Comparison of ENCODE assay signal across 2 cellular contexts in the genomic region with DNA sequence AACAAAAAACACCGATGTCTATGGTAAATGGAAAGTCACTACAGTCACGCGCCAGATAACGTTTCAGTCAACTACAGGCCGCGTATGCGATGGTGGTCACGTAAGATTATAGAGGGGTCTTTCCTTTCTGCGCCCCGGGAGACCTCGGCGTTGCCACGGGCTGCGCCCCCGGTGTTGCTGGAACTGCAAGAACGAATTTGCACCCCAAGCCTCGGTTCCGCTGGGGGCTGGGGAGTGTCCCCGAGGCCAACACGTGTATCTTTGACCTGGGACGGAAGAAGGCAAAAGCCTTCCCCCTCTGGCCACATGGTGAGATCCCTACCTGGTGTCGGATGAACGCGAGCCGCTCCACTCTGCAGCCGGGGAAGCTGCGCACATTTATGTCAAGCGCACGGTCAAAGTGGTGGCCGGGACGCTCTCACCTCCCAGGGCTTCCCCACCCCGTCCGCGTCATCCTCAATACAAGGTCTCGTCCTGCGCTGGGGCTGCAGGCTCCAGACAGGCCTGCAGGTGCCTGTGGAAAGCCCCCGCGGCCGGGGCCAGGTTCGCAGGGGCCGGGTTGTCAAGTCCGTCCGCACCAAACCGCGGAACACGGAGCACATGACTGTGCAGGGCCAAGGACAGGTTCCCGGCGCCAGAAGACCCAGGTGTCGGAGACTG.
TF ChIP-seq lines count a peak whose summit lies in the region.

No MANE protein-coding gene starts in this region.

TF ChIP-seq in GM23338, 12 proteins besides CTCF, POLR2A, EP300 and RAD21 (continues in another document):
- no peak for TF ChIP-seq CREB1 (CRISPR knock-in tag; IDR thresholded peaks at IDR 0.05; ENCODE audit: low read depth)
- TF ChIP-seq EZH2 (IDR thresholded peaks at IDR 0.05; ENCODE audit: low read depth, unreplicated experiment) = no peak
- no peak for TF ChIP-seq ZNF331 (CRISPR knock-in tag; IDR thresholded peaks at IDR 0.05; ENCODE audit: low read depth)
- no peak for TF ChIP-seq ZNF114 (CRISPR knock-in tag; IDR thresholded peaks at IDR 0.05)
- no peak for TF ChIP-seq NANOG (IDR thresholded peaks at IDR 0.05; ENCODE audit: borderline replicate concordance)
- TF ChIP-seq STAT1 (IDR thresholded peaks at IDR 0.05; ENCODE audit: unreplicated experiment) = no peak
- TF ChIP-seq EZH2phosphoT487 (IDR thresholded peaks at IDR 0.05; ENCODE audit: unreplicated experiment) = no peak
- TF ChIP-seq, protein P1, sequence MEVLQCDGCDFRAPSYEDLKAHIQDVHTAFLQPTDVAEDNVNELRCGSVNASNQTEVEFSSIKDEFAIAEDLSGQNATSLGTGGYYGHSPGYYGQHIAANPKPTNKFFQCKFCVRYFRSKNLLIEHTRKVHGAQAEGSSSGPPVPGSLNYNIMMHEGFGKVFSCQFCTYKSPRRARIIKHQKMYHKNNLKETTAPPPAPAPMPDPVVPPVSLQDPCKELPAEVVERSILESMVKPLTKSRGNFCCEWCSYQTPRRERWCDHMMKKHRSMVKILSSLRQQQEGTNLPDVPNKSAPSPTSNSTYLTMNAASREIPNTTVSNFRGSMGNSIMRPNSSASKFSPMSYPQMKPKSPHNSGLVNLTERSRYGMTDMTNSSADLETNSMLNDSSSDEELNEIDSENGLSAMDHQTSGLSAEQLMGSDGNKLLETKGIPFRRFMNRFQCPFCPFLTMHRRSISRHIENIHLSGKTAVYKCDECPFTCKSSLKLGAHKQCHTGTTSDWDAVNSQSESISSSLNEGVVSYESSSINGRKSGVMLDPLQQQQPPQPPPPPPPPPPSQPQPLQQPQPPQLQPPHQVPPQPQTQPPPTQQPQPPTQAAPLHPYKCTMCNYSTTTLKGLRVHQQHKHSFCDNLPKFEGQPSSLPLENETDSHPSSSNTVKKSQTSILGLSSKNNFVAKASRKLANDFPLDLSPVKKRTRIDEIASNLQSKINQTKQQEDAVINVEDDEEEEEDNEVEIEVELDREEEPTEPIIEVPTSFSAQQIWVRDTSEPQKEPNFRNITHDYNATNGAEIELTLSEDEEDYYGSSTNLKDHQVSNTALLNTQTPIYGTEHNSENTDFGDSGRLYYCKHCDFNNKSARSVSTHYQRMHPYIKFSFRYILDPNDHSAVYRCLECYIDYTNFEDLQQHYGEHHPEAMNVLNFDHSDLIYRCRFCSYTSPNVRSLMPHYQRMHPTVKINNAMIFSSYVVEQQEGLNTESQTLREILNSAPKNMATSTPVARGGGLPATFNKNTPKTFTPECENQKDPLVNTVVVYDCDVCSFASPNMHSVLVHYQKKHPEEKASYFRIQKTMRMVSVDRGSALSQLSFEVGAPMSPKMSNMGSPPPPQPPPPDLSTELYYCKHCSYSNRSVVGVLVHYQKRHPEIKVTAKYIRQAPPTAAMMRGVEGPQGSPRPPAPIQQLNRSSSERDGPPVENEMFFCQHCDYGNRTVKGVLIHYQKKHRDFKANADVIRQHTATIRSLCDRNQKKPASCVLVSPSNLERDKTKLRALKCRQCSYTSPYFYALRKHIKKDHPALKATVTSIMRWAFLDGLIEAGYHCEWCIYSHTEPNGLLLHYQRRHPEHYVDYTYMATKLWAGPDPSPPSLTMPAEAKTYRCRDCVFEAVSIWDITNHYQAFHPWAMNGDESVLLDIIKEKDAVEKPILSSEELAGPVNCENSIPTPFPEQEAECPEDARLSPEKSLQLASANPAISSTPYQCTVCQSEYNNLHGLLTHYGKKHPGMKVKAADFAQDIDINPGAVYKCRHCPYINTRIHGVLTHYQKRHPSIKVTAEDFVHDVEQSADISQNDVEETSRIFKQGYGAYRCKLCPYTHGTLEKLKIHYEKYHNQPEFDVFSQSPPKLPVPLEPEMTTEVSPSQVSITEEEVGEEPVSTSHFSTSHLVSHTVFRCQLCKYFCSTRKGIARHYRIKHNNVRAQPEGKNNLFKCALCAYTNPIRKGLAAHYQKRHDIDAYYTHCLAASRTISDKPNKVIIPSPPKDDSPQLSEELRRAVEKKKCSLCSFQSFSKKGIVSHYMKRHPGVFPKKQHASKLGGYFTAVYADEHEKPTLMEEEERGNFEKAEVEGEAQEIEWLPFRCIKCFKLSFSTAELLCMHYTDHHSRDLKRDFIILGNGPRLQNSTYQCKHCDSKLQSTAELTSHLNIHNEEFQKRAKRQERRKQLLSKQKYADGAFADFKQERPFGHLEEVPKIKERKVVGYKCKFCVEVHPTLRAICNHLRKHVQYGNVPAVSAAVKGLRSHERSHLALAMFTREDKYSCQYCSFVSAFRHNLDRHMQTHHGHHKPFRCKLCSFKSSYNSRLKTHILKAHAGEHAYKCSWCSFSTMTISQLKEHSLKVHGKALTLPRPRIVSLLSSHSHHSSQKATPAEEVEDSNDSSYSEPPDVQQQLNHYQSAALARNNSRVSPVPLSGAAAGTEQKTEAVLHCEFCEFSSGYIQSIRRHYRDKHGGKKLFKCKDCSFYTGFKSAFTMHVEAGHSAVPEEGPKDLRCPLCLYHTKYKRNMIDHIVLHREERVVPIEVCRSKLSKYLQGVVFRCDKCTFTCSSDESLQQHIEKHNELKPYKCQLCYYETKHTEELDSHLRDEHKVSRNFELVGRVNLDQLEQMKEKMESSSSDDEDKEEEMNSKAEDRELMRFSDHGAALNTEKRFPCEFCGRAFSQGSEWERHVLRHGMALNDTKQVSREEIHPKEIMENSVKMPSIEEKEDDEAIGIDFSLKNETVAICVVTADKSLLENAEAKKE (CRISPR knock-in tag; IDR thresholded peaks at IDR 0.05) = no peak
- TF ChIP-seq JUNB (IDR thresholded peaks at IDR 0.05; ENCODE audit: unreplicated experiment) = no peak
- TF ChIP-seq POLR2AphosphoS5 (IDR thresholded peaks at IDR 0.05; ENCODE audit: low read depth) = no peak
- TF ChIP-seq, protein P2, sequence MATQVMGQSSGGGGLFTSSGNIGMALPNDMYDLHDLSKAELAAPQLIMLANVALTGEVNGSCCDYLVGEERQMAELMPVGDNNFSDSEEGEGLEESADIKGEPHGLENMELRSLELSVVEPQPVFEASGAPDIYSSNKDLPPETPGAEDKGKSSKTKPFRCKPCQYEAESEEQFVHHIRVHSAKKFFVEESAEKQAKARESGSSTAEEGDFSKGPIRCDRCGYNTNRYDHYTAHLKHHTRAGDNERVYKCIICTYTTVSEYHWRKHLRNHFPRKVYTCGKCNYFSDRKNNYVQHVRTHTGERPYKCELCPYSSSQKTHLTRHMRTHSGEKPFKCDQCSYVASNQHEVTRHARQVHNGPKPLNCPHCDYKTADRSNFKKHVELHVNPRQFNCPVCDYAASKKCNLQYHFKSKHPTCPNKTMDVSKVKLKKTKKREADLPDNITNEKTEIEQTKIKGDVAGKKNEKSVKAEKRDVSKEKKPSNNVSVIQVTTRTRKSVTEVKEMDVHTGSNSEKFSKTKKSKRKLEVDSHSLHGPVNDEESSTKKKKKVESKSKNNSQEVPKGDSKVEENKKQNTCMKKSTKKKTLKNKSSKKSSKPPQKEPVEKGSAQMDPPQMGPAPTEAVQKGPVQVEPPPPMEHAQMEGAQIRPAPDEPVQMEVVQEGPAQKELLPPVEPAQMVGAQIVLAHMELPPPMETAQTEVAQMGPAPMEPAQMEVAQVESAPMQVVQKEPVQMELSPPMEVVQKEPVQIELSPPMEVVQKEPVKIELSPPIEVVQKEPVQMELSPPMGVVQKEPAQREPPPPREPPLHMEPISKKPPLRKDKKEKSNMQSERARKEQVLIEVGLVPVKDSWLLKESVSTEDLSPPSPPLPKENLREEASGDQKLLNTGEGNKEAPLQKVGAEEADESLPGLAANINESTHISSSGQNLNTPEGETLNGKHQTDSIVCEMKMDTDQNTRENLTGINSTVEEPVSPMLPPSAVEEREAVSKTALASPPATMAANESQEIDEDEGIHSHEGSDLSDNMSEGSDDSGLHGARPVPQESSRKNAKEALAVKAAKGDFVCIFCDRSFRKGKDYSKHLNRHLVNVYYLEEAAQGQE (IDR thresholded peaks at IDR 0.05; ENCODE audit: unreplicated experiment) = no peak

TF ChIP-seq in H1, 55 proteins besides CTCF, POLR2A, EP300 and RAD21:
- TF ChIP-seq, protein P3, sequence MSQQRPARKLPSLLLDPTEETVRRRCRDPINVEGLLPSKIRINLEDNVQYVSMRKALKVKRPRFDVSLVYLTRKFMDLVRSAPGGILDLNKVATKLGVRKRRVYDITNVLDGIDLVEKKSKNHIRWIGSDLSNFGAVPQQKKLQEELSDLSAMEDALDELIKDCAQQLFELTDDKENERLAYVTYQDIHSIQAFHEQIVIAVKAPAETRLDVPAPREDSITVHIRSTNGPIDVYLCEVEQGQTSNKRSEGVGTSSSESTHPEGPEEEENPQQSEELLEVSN (IDR thresholded peaks at IDR 0.05) = 0 out of 2 replicates have a peak, but pooled peaks have one; percentile 9
- TF ChIP-seq EZH2 (IDR thresholded peaks at IDR 0.05; ENCODE audit: low read depth, low read length, severe bottlenecking) (no peak), HDAC2 (IDR thresholded peaks at IDR 0.05; ENCODE audit: borderline replicate concordance in 1 of 2, low read depth in 2 of 2, low read length in 2 of 2) (no peak), BCL11A (IDR thresholded peaks at IDR 0.05; ENCODE audit: low read depth in 2 of 2, low read length in 2 of 2) (no peak), KDM5A (IDR thresholded peaks at IDR 0.05; ENCODE audit: low read length) (no peak)
